In genomic region chr2:130180404-130181337, GRCh38 we compare ENCODE assay signal across 8 cellular contexts. TPM values are rescaled to one million over a fixed set of nuclear protein-coding genes. Genes with fewer than 3 reads are reported as not detected.
DNase-seq lines count a peak whose midpoint lies in the region; ATAC-seq, FAIRE-seq and TF ChIP-seq lines count a peak whose summit lies in the region.
"Not testable (repeated sequence)": the region's sequence is repeated elsewhere in the genome, so short reads cannot be mapped to it uniquely, and the experiment has no call there.

No MANE protein-coding gene starts in this region.

- not testable (repeated sequence) for FAIRE-seq in RCC 7860 (lab: Jason Lieb, UNC)

- H3K4me3 Mint-ChIP-seq in activated naive CD4-positive, alpha-beta T cell treated with anti-CD3 and anti-CD28 coated beads for 36 hours: peak overlapping the region; percentile 91
- peak overlapping the region; percentile 93 for H3K4me3 Mint-ChIP-seq in nephron progenitor cell

- 23 to 26% methylated on average over 39 of the region's 39 CpGs for WGBS in ectodermal cell, 2 experiments

- peaks cover 43% of the 10 kb centered on the region for H3K36me3 ChIP-seq in BLaER1
- H3K36me3 ChIP-seq in ectodermal cell (ENCODE audit: control insufficient read depth, insufficient read depth, low read length); iPS-18a (ENCODE audit: control insufficient read depth, low read depth, low read length): not testable (repeated sequence)
- peaks cover 0 to 14% (median 4%) of the 10 kb centered on the region in 5 donors for H3K36me3 ChIP-seq in subcutaneous abdominal adipose tissue (ENCODE audit: control insufficient read depth in 5 of 5, insufficient read depth in 5 of 5, low read length in 5 of 5)

- H3K4me3 ChIP-seq in BLaER1: peak overlapping the region; percentile 99
- H3K4me3 ChIP-seq in ectodermal cell (ENCODE audit: insufficient read depth, low read depth, low read length): peak overlapping the region; percentile 97
- peak overlapping the region; percentile 70 for H3K4me3 ChIP-seq in iPS-18a (ENCODE audit: low read length)
- H3K4me3 ChIP-seq in subcutaneous abdominal adipose tissue (ENCODE audit: low read depth in 1 of 5, low read length in 5 of 5): peak overlapping the region; percentile 88 to 97 (median 93)

- peaks cover 10% of the 10 kb centered on the region for H3K36me3 Mint-ChIP-seq in activated naive CD4-positive, alpha-beta T cell treated with anti-CD3 and anti-CD28 coated beads for 36 hours (ENCODE audit: low read depth)
- H3K36me3 Mint-ChIP-seq in nephron progenitor cell (ENCODE audit: low read depth): peaks cover 11% of the 10 kb centered on the region

- not testable (repeated sequence) for H3K9me3 ChIP-seq in BLaER1; ectodermal cell (ENCODE audit: control insufficient read depth, low read length); iPS-18a (ENCODE audit: control insufficient read depth, low read depth, low read length); subcutaneous abdominal adipose tissue (ENCODE audit: control insufficient read depth in 5 of 5, low read length in 5 of 5)

- intact Hi-C loops in activated naive CD4-positive, alpha-beta T cell treated with anti-CD3 and anti-CD28 coated beads for 36 hours (cut with micrococcal nuclease): loop anchor here (1.0 kb wide), 4 partner anchors 35 to 191 kb away; partner anchors contain the start of genes CCDC74B and IMP4

- H3K4me1 ChIP-seq in BLaER1: peaks cover 38% of the 10 kb centered on the region
- peaks cover 11% of the 10 kb centered on the region for H3K4me1 ChIP-seq in ectodermal cell (ENCODE audit: control insufficient read depth, insufficient read depth, low read length)
- not testable (repeated sequence) for H3K4me1 ChIP-seq in iPS-18a (ENCODE audit: control insufficient read depth, low read depth, low read length)
- H3K4me1 ChIP-seq in subcutaneous abdominal adipose tissue (ENCODE audit: control insufficient read depth in 5 of 5, insufficient read depth in 5 of 5, low read length in 5 of 5): peaks cover 0 to 24% (median 21%) of the 10 kb centered on the region in 5 donors

- peak; percentile 2 for ATAC-seq in HG02943 (IDR thresholded peaks at IDR 0.05; ENCODE audit: low read depth, unreplicated experiment)

- peak; percentile 35 for DNase-seq in RCC 7860 (ENCODE audit: low spot score)
- not testable (repeated sequence) for DNase-seq in activated naive CD4-positive, alpha-beta T cell treated with anti-CD3 and anti-CD28 coated beads for 36 hours; nephron progenitor cell

- H3K4me2 ChIP-seq in BLaER1: peak overlapping the region; percentile 98

- peak overlapping the region; percentile 81 for H3K27ac Mint-ChIP-seq in activated naive CD4-positive, alpha-beta T cell treated with anti-CD3 and anti-CD28 coated beads for 36 hours
- H3K27ac Mint-ChIP-seq in nephron progenitor cell: peak overlapping the region; percentile 95

- H3K9me3 Mint-ChIP-seq in activated naive CD4-positive, alpha-beta T cell treated with anti-CD3 and anti-CD28 coated beads for 36 hours; nephron progenitor cell: not testable (repeated sequence)

- H3K27me3 ChIP-seq in BLaER1; ectodermal cell (ENCODE audit: control insufficient read depth, insufficient read depth, low read length, poor library complexity, severe bottlenecking); iPS-18a (ENCODE audit: control insufficient read depth, insufficient read depth, low read length); subcutaneous abdominal adipose tissue (ENCODE audit: control insufficient read depth in 5 of 5, insufficient read depth in 4 of 5, low read length in 5 of 5): not testable (repeated sequence)

- not testable (repeated sequence) for TF ChIP-seq CTCF in nephron progenitor cell (IDR thresholded peaks at IDR 0.05)

- H3K27me3 Mint-ChIP-seq in activated naive CD4-positive, alpha-beta T cell treated with anti-CD3 and anti-CD28 coated beads for 36 hours (ENCODE audit: low read depth); nephron progenitor cell (ENCODE audit: low read depth, poor library complexity): not testable (repeated sequence)

- H3K4me1 Mint-ChIP-seq in activated naive CD4-positive, alpha-beta T cell treated with anti-CD3 and anti-CD28 coated beads for 36 hours (ENCODE audit: low read depth): peaks cover 29% of the 10 kb centered on the region
- H3K4me1 Mint-ChIP-seq in nephron progenitor cell: peaks cover 24% of the 10 kb centered on the region

- H4K20me1 ChIP-seq in BLaER1: peaks cover 74% of the 10 kb centered on the region

- CTCF ChIA-PET in activated naive CD4-positive, alpha-beta T cell treated with anti-CD3 and anti-CD28 coated beads for 36 hours (lab: Charles Lee): interaction anchor here (0.6 to 2.3 kb wide), 2 partner anchors 162 to 1854 kb away, joined by 3 to 7 read pairs; partner anchors contain the start of gene IMP4

- H3K9ac ChIP-seq in BLaER1 (peak overlapping the region; percentile 97), iPS-18a (ENCODE audit: low read length) (peak overlapping the region; percentile 94), subcutaneous abdominal adipose tissue (ENCODE audit: low read length in 5 of 5) (peak overlapping the region; percentile 73 to 97 (median 87))

- H3K27ac ChIP-seq in BLaER1 (peak overlapping the region; percentile 94), ectodermal cell (ENCODE audit: insufficient read depth, low read depth, low read length, poor library complexity, severe bottlenecking) (peak overlapping the region; percentile 44), iPS-18a (ENCODE audit: low read length) (peak overlapping the region; percentile 93), subcutaneous abdominal adipose tissue (ENCODE audit: low read depth, low read length) (peak overlapping the region; percentile 72)

RNA-seq across cellular contexts. Expression of gene SMPD4, which starts 0.7 kb away (rescaled TPM):
- 10 to 100 TPM; 70.8 to 71.5 TPM for total RNA-seq in activated naive CD4-positive, alpha-beta T cell treated with anti-CD3 and anti-CD28 coated beads for 36 hours
- 79.2 TPM for polyA plus RNA-seq in ectodermal cell (2013, experiment 1 of 4)
- polyA plus RNA-seq in ectodermal cell (2013, experiment 2 of 4): 88.6 TPM
- 56.8 TPM for polyA plus RNA-seq in ectodermal cell (2013, experiment 3 of 4)
- polyA plus RNA-seq in ectodermal cell (2013, experiment 4 of 4): 58.2 TPM

RNA-seq across cellular contexts. Expression of gene MZT2B, which starts 1.4 kb away (rescaled TPM):
- total RNA-seq in activated naive CD4-positive, alpha-beta T cell treated with anti-CD3 and anti-CD28 coated beads for 36 hours: 100 to 1,000 TPM; 408 to 431 TPM
- polyA plus RNA-seq in ectodermal cell (2013, experiment 1 of 4): 160 TPM
- 155 TPM for polyA plus RNA-seq in ectodermal cell (2013, experiment 2 of 4)
- 203 TPM for polyA plus RNA-seq in ectodermal cell (2013, experiment 3 of 4)
- 218 TPM for polyA plus RNA-seq in ectodermal cell (2013, experiment 4 of 4)

RNA-seq across cellular contexts. Expression of gene TUBA3E, which starts 17.6 kb away (rescaled TPM):
- not detected for total RNA-seq in activated naive CD4-positive, alpha-beta T cell treated with anti-CD3 and anti-CD28 coated beads for 36 hours
- polyA plus RNA-seq in ectodermal cell (2013, experiment 1 of 4): not detected
- not detected for polyA plus RNA-seq in ectodermal cell (2013, experiment 2 of 4)
- polyA plus RNA-seq in ectodermal cell (2013, experiment 3 of 4): not detected
- polyA plus RNA-seq in ectodermal cell (2013, experiment 4 of 4): not detected

RNA-seq across cellular contexts. Expression of gene CCDC74B, which starts 35.8 kb away (rescaled TPM):
- 1 to 10 TPM; 3.7 to 4.1 TPM for total RNA-seq in activated naive CD4-positive, alpha-beta T cell treated with anti-CD3 and anti-CD28 coated beads for 36 hours
- polyA plus RNA-seq in ectodermal cell (2013, experiment 1 of 4): 30.2 TPM
- 21.9 TPM for polyA plus RNA-seq in ectodermal cell (2013, experiment 2 of 4)
- polyA plus RNA-seq in ectodermal cell (2013, experiment 3 of 4): 23.7 TPM
- polyA plus RNA-seq in ectodermal cell (2013, experiment 4 of 4): 29.9 TPM

RNA-seq across cellular contexts. Expression of gene POTEF, which starts 51.6 kb away (rescaled TPM):
- not detected for total RNA-seq in activated naive CD4-positive, alpha-beta T cell treated with anti-CD3 and anti-CD28 coated beads for 36 hours
- polyA plus RNA-seq in ectodermal cell (2013, experiment 1 of 4): 0.26 TPM
- 0.50 TPM for polyA plus RNA-seq in ectodermal cell (2013, experiment 2 of 4)
- 0.11 TPM for polyA plus RNA-seq in ectodermal cell (2013, experiment 3 of 4)
- 0.73 TPM for polyA plus RNA-seq in ectodermal cell (2013, experiment 4 of 4)

Comparison
In these comparisons a context has a peak if more than half of its experiments do, and no peak if none do; other contexts are left out.
1. H3K27ac ChIP-seq: peak in every context shown above with its lines; median percentile 94 in BLaER1; 93 in iPS-18a; 72 in subcutaneous abdominal adipose tissue; 44 in ectodermal cell.